In genomic region chr16:9906218-9906617, GRCh38 we compare ENCODE assay signal across 36 cellular contexts.
"Had no signal": no experiment of that assay in that cellular context is flagged by ENCODE, and none has a peak within 500 bp of the region (broad histone marks: within the 10 kb centered on the region; RNA-seq: fewer than 3 reads in every experiment).

No MANE protein-coding gene starts in this region.

- H3K9me3 ChIP-seq: Peyer's patch had no signal

- ATAC-seq: activated CD8-positive, alpha-beta memory T cell treated with anti-CD3 and anti-CD28 coated beads, Interleukin-2, amount 10 ng/mL, durations not matched to agents 7 days and 5 days; activated naive CD8-positive, alpha-beta T cell treated with anti-CD3 and anti-CD28 coated beads, Interleukin-2, amount 50 U/mL, for 24 hours; PC-3; Right ventricle myocardium inferior; SK-N-SH treated with all-trans-retinoic acid at 6 μM for 48 hours; T-cell; T-helper 17 cell had no signal

- H3K27ac ChIP-seq: brain microvascular endothelial cell, cardiac muscle cell, Peyer's patch, RWPE1, WERI-Rb-1 had no signal

- H3K4me1 ChIP-seq: Peyer's patch had no signal

- H3K36me3 ChIP-seq: brain microvascular endothelial cell, cardiac muscle cell, Peyer's patch, WERI-Rb-1 had no signal

- DNase-seq: activated CD4-positive, alpha-beta memory T cell treated with anti-CD3 and anti-CD28 coated beads, Interleukin-2, amount 10 ng/mL, durations not matched to agents 7 days and 5 days; activated CD4-positive, alpha-beta T cell treated with anti-CD3 and anti-CD28 coated beads for 1 hour; activated CD4-positive, alpha-beta T cell treated with anti-CD3 and anti-CD28 coated beads for 48 hours; activated CD4-positive, CD25-positive, alpha-beta regulatory T cell; activated CD8-positive, alpha-beta memory T cell treated with anti-CD3 and anti-CD28 coated beads for 24 hours; activated CD8-positive, alpha-beta memory T cell treated with anti-CD3 and anti-CD28 coated beads, Interleukin-2, amount 10 ng/mL, durations not matched to agents 7 days and 5 days; activated CD8-positive, alpha-beta memory T cell treated with anti-CD3 and anti-CD28 coated beads, Interleukin-2, amount 50 U/mL, for 48 hours; activated effector memory CD4-positive, alpha-beta T cell treated with Interleukin-2 at 50 U/mL for 16 hours; activated naive CD4-positive, alpha-beta T cell treated with anti-CD3 and anti-CD28 coated beads, Interleukin-2, amount 10 ng/mL, durations not matched to agents 7 days and 5 days; activated naive CD8-positive, alpha-beta T cell treated with anti-CD3 and anti-CD28 coated beads, Interleukin-2, amount 50 U/mL, for 24 hours; activated T-cell treated with anti-CD3 and anti-CD28 coated beads, Interleukin-2, amount 50 U/mL, for 48 hours; aorta; brain microvascular endothelial cell; Kasumi-1; MM.1S; MV-4-11; NCI-H1092; NCI-H146; NCI-H187; NCI-H2081; NCI-H2171 treated with DMSO at 0.1 percent for 48 hours; NCI-H2227 treated with DMSO at 0.1 percent for 48 hours; NCI-H446 treated with DMSO at 0.1 percent for 48 hours; NCI-H524; NCI-H69; NCI-H82; PC-3; Peyer's patch; SIG-M5; T-cell; T-helper 17 cell; WERI-Rb-1 had no signal

- H3K27me3 ChIP-seq: brain microvascular endothelial cell, cardiac muscle cell, Peyer's patch had no signal

- H3K4me3 ChIP-seq: cardiac muscle cell, Peyer's patch had no signal
